Comparison of ENCODE assay signal across 20 cellular contexts in the genomic region with DNA sequence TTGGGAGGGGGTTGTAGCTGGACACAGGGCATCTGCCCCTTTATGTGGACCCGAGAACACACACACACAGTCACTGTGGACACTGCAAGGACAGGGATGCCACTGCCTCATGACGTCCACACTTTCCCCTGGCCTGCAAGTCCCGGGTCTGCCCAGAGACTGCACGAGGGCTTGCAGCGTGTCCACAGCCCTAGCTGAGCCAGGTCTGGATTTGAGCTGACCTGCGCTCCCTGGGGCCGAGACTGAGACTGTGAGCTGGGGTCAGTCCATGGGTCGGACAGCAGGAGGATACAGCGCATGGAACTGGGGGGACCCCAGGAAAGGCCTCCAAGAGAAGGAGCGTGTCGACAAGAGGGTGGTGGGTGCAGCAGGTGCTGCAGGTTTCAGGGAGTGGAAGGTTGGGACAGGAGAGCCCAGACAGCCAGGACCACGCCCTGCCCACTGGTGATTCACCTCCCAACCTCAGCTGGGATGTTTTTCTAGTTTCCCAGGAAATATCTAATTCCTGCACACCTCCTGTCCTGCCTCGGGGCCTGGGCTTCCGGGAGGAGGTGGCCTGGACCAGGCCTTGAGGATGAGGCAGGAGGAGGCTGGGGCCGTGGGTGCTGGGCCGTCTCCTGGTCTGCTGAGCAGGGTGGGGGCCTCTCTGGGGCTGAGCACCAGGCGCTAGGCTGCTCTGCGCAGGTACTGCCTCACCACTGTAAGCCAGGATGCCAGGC. TPM values are rescaled to one million over a fixed set of nuclear protein-coding genes. Genes with fewer than 3 reads are reported as not detected.
A peak's percentile ranks its signal among the peaks of the same experiment; 100 is the strongest.
DNase-seq lines count a peak whose midpoint lies in the region; ATAC-seq, FAIRE-seq and TF ChIP-seq lines count a peak whose summit lies in the region.
"Had no signal": no experiment of that assay in that cellular context is flagged by ENCODE, and none has a peak within 500 bp of the region (broad histone marks: within the 10 kb centered on the region; RNA-seq: fewer than 3 reads in every experiment).

No MANE protein-coding gene starts in this region.

- TF ChIP-seq CTCF in OCI-LY7 (conservative IDR thresholded peaks at IDR 0.05; ENCODE audit: low read length) (no peak), tibial artery (IDR thresholded peaks at IDR 0.05) (no peak)

- H3K9me3 ChIP-seq in NT2/D1 (ENCODE audit: insufficient read depth, low read length) (no peaks in the 10 kb centered on the region), esophagus (ENCODE audit: control insufficient read depth in 2 of 2, insufficient read depth in 1 of 2, low read depth in 1 of 2, low read length in 1 of 2) (no peaks in the 10 kb centered on the region), OCI-LY7 (ENCODE audit: low read length) (no peaks in the 10 kb centered on the region), tibial artery (no peaks in the 10 kb centered on the region)
- H3K9me3 ChIP-seq: BLaER1 treated with 17β-estradiol and CSF1 and Interleukin-3, amounts not matched to agents 10 nM and 100 nM; esophagus muscularis mucosa; psoas muscle had no signal

- TF ChIP-seq POLR2A in GM12891 (IDR thresholded peaks at IDR 0.05; ENCODE audit: low read depth, low read length): no peak

- POLR2A ChIA-PET in OCI-LY7 (lab: Charles Lee): no interaction called here
- POLR2A ChIA-PET in activated CD4-positive, alpha-beta T cell treated with anti-CD3 and anti-CD28 coated beads for 36 hours (lab: Charles Lee): no interaction called here

- DNase-seq in GM12891 (ENCODE audit: insufficient read length, low spot score) (no peak), NT2/D1 (ENCODE audit: low read depth, low spot score) (no peak), renal cortical epithelial cell (ENCODE audit: low read depth) (peak; percentile 42), OCI-LY7 (ENCODE audit: low spot score) (no peak), tibial artery (no peak)
- no peak for DNase-seq in activated CD4-positive, alpha-beta T cell treated with anti-CD3 and anti-CD28 coated beads for 36 hours
- DNase-seq: NCI-H1436; NCI-H69; psoas muscle; SHP77; stimulated activated CD4-positive, alpha-beta T cell treated with anti-CD3 and anti-CD28 coated beads, Interleukin-4, amount 100 ng/mL, for 1 hour had no signal

- no peaks in the 10 kb centered on the region for H3K36me3 Mint-ChIP-seq in activated CD4-positive, alpha-beta T cell treated with anti-CD3 and anti-CD28 coated beads for 36 hours (ENCODE audit: low read depth)
- H3K36me3 Mint-ChIP-seq: activated naive CD4-positive, alpha-beta T cell treated with anti-CD3 and anti-CD28 coated beads, Interleukin-2, amount 50 U/mL, for 72 hours; stimulated activated memory B cell treated with anti-CD40 and anti-IgM and Interleukin-4, amounts not matched to agents 10 μg/mL and 1 μg/mL and 100 μg/mL, for 72 hours had no signal

- H3K27me3 Mint-ChIP-seq in activated CD4-positive, alpha-beta T cell treated with anti-CD3 and anti-CD28 coated beads for 36 hours: peaks cover 2% of the 10 kb centered on the region

- H3K36me3 ChIP-seq in NT2/D1 (ENCODE audit: insufficient read depth, insufficient read length, low read length): no peaks in the 10 kb centered on the region
- H3K36me3 ChIP-seq in esophagus (ENCODE audit: control insufficient read depth in 2 of 2, insufficient read depth in 2 of 2, low read length in 1 of 2): peaks cover 0 to 8% of the 10 kb centered on the region in 2 donors
- no peaks in the 10 kb centered on the region for H3K36me3 ChIP-seq in OCI-LY7 (ENCODE audit: insufficient read depth, low read length)
- H3K36me3 ChIP-seq in tibial artery: no peaks in the 10 kb centered on the region
- H3K36me3 ChIP-seq: BLaER1 treated with 17β-estradiol and CSF1 and Interleukin-3, amounts not matched to agents 10 nM and 100 nM; esophagus muscularis mucosa had no signal

- no peak overlapping the region for H3K4me3 ChIP-seq in NT2/D1 (ENCODE audit: insufficient read length, low read depth)
- H3K4me3 ChIP-seq in esophagus (ENCODE audit: low read depth in 1 of 2, low read length in 2 of 2): peak overlapping the region; percentile 64 to 66
- no peak overlapping the region for H3K4me3 ChIP-seq in OCI-LY7 (ENCODE audit: low read depth, low read length, poor library complexity, severe bottlenecking)
- H3K4me3 ChIP-seq in tibial artery: no peak overlapping the region
- H3K4me3 ChIP-seq: BLaER1 treated with 17β-estradiol and CSF1 and Interleukin-3, amounts not matched to agents 10 nM and 100 nM; esophagus muscularis mucosa; psoas muscle had no signal

- peaks cover 12% of the 10 kb centered on the region for H3K27me3 ChIP-seq in NT2/D1 (ENCODE audit: insufficient read depth, insufficient read length)
- H3K27me3 ChIP-seq in esophagus (ENCODE audit: control insufficient read depth in 1 of 2, insufficient read depth in 2 of 2, low read length in 2 of 2): no peaks in the 10 kb centered on the region
- H3K27me3 ChIP-seq in tibial artery: peaks cover 0 to 46% of the 10 kb centered on the region in 2 donors
- H3K27me3 ChIP-seq: BLaER1 treated with 17β-estradiol and CSF1 and Interleukin-3, amounts not matched to agents 10 nM and 100 nM had no signal

- BruUV-seq in OCI-LY7 (replicated peaks; lab: Mats Ljungman, UMichigan): no TSS peak

- H3K4me1 ChIP-seq in NT2/D1 (ENCODE audit: insufficient read depth, insufficient read length): peaks cover 40% of the 10 kb centered on the region
- peaks cover 3 to 25% of the 10 kb centered on the region in 2 donors for H3K4me1 ChIP-seq in esophagus (ENCODE audit: control insufficient read depth in 2 of 2, insufficient read depth in 2 of 2, low read length in 1 of 2)
- peaks cover 25% of the 10 kb centered on the region for H3K4me1 ChIP-seq in OCI-LY7 (ENCODE audit: insufficient read depth, low read length, poor library complexity, severe bottlenecking)
- H3K4me1 ChIP-seq in tibial artery: peaks cover 0 to 51% (median 21%) of the 10 kb centered on the region in 4 donors

- H3K27ac Mint-ChIP-seq in activated CD4-positive, alpha-beta T cell treated with anti-CD3 and anti-CD28 coated beads for 36 hours: no peak overlapping the region

- H4K20me1 ChIP-seq in OCI-LY7 (ENCODE audit: insufficient read depth, low read length): no peaks in the 10 kb centered on the region
- H4K20me1 ChIP-seq: BLaER1 treated with 17β-estradiol and CSF1 and Interleukin-3, amounts not matched to agents 10 nM and 100 nM had no signal

- H3K4me3 Mint-ChIP-seq in activated CD4-positive, alpha-beta T cell treated with anti-CD3 and anti-CD28 coated beads for 36 hours: no peak overlapping the region
- H3K4me3 Mint-ChIP-seq: stimulated activated memory B cell treated with anti-CD40 and anti-IgM and Interleukin-4, amounts not matched to agents 10 μg/mL and 1 μg/mL and 100 μg/mL, for 72 hours had no signal

- H3K9me2 ChIP-seq in OCI-LY7 (ENCODE audit: insufficient read depth, low read length): no peaks in the 10 kb centered on the region

- H2AFZ ChIP-seq in OCI-LY7 (ENCODE audit: low read length): no peak overlapping the region

- ATAC-seq in HG03469 (IDR thresholded peaks at IDR 0.05; ENCODE audit: unreplicated experiment): no peak
- no peak for ATAC-seq in activated CD4-positive, alpha-beta T cell treated with anti-CD3 and anti-CD28 coated beads for 36 hours
- ATAC-seq: activated naive CD4-positive, alpha-beta T cell treated with anti-CD3 and anti-CD28 coated beads, Interleukin-2, amount 50 U/mL, for 72 hours; psoas muscle; stimulated activated memory B cell treated with anti-CD40 and anti-IgM and Interleukin-4, amounts not matched to agents 10 μg/mL and 1 μg/mL and 100 μg/mL, for 72 hours had no signal

- H3K27ac ChIP-seq in esophagus (ENCODE audit: low read depth in 2 of 2, low read length in 1 of 2) (peak overlapping the region; percentile 93 to 94), OCI-LY7 (ENCODE audit: low read depth, low read length, poor library complexity, severe bottlenecking) (no peak overlapping the region), tibial artery (no peak overlapping the region)
- H3K27ac ChIP-seq: esophagus muscularis mucosa, psoas muscle had no signal

- H3K79me2 ChIP-seq in OCI-LY7 (ENCODE audit: insufficient read depth, low read depth, low read length): no peaks in the 10 kb centered on the region

- H3K9ac ChIP-seq in NT2/D1 (ENCODE audit: insufficient read length, low read depth): peak overlapping the region; percentile 65

- 52 to 60% methylated on average over 18 of the region's 18 CpGs for WGBS in esophagus, 2 donors

- no peaks in the 10 kb centered on the region for H3K9me3 Mint-ChIP-seq in activated CD4-positive, alpha-beta T cell treated with anti-CD3 and anti-CD28 coated beads for 36 hours (ENCODE audit: low read depth)
- H3K9me3 Mint-ChIP-seq: activated naive CD4-positive, alpha-beta T cell treated with anti-CD3 and anti-CD28 coated beads, Interleukin-2, amount 50 U/mL, for 72 hours; stimulated activated memory B cell treated with anti-CD40 and anti-IgM and Interleukin-4, amounts not matched to agents 10 μg/mL and 1 μg/mL and 100 μg/mL, for 72 hours had no signal

- no peak overlapping the region for H3K4me2 ChIP-seq in OCI-LY7 (ENCODE audit: low read length)

- peaks cover 8% of the 10 kb centered on the region for H3K4me1 Mint-ChIP-seq in activated CD4-positive, alpha-beta T cell treated with anti-CD3 and anti-CD28 coated beads for 36 hours

- FAIRE-seq in GM12891 (lab: Jason Lieb, UNC): peak; percentile 35
- FAIRE-seq: G401.6 had no signal

- intact Hi-C loops in OCI-LY7 (cut with micrococcal nuclease; ENCODE audit: unreplicated experiment): loop anchor here (1.0 to 2.0 kb wide), 4 partner anchors 26 to 180 kb away; partner anchors contain the start of genes NPDC1 and TPRN
- intact Hi-C loops in tibial artery (cut with DNase I; ENCODE audit: low total_unique reads): no loop called here
- intact Hi-C loops in activated CD4-positive, alpha-beta T cell treated with anti-CD3 and anti-CD28 coated beads for 36 hours (cut with DNase I, micrococcal nuclease): loop anchor here (1.0 to 10.0 kb wide), 3 partner anchors 108 to 442 kb away; partner anchors contain the start of gene NPDC1 (in 1 of the 2)

- CTCF ChIA-PET in OCI-LY7 (lab: Charles Lee; ENCODE audit: unreplicated experiment): interaction anchor here (0.6 kb wide), 1 partner anchor 33 kb away, joined by 3 read pairs; no protein-coding TSS in a partner anchor
- CTCF ChIA-PET in activated CD4-positive, alpha-beta T cell treated with anti-CD3 and anti-CD28 coated beads for 36 hours (lab: Charles Lee): interaction anchor here (0.5 to 2.9 kb wide), 10 partner anchors 10 to 107 kb away, joined by 3 to 13 read pairs (median 6); partner anchors contain the start of genes NDOR1, TMEM203 and TPRN

RNA-seq across cellular contexts. Expression of gene RNF224, which starts 0.8 kb away (rescaled TPM):
- 0.17 TPM for polyA plus RNA-seq in GM12891 (2012; ENCODE audit: low read depth, missing spikeins)
- 1 to 10 TPM; 3.7 to 5.5 TPM for polyA plus RNA-seq in esophagus
- 0.15 and 0.52 TPM in 2 replicates for total RNA-seq in renal cortical epithelial cell
- 0.13 TPM in 1 of 2 replicates, not detected in the other for total RNA-seq in OCI-LY7 (2014; rRNA removed; shearing (Covaris generic))
- total RNA-seq in OCI-LY7 (2022): 0.30 TPM in 1 of 2 replicates, not detected in the other
- not detected for total RNA-seq in activated CD4-positive, alpha-beta T cell treated with anti-CD3 and anti-CD28 coated beads for 36 hours
- total RNA-seq: activated naive CD4-positive, alpha-beta T cell treated with anti-CD3 and anti-CD28 coated beads, Interleukin-2, amount 50 U/mL, for 72 hours; esophagus muscularis mucosa; H4; lung microvascular endothelial cell; psoas muscle had no signal

RNA-seq across cellular contexts. Expression of gene CYSRT1, which starts 1.5 kb away (rescaled TPM):
- 0.82 TPM for polyA plus RNA-seq in GM12891 (2012; ENCODE audit: low read depth, missing spikeins)
- 100 to 1,000 TPM; 334 to 342 TPM for polyA plus RNA-seq in esophagus
- total RNA-seq in renal cortical epithelial cell: 0.20 and 0.87 TPM in 2 replicates
- 1.1 and 1.7 TPM in 2 replicates for total RNA-seq in OCI-LY7 (2014; rRNA removed; shearing (Covaris generic))
- total RNA-seq in OCI-LY7 (2022): 2.9 and 3.7 TPM in 2 replicates
- total RNA-seq in activated CD4-positive, alpha-beta T cell treated with anti-CD3 and anti-CD28 coated beads for 36 hours: under 1 TPM; 0.23 to 0.42 TPM

RNA-seq across cellular contexts. Expression of gene SLC34A3, which starts 4.2 kb away (rescaled TPM):
- not detected for polyA plus RNA-seq in GM12891 (2012; ENCODE audit: low read depth, missing spikeins)
- polyA plus RNA-seq in esophagus: 1 to 10 TPM; 1.3 to 1.6 TPM
- not detected in 2 replicates for total RNA-seq in renal cortical epithelial cell
- 0.15 TPM in 1 of 2 replicates, not detected in the other for total RNA-seq in OCI-LY7 (2014; rRNA removed; shearing (Covaris generic))
- not detected in 2 replicates for total RNA-seq in OCI-LY7 (2022)
- total RNA-seq in activated CD4-positive, alpha-beta T cell treated with anti-CD3 and anti-CD28 coated beads for 36 hours: not detected
- total RNA-seq: esophagus muscularis mucosa, H4, lung microvascular endothelial cell, psoas muscle had no signal
- polyA plus RNA-seq: psoas muscle had no signal

RNA-seq across cellular contexts. Expression of gene RNF208, which starts 4.5 kb away (rescaled TPM):
- polyA plus RNA-seq in GM12891 (2012; ENCODE audit: low read depth, missing spikeins): 5.2 TPM
- polyA plus RNA-seq in esophagus: 10 to 100 TPM; 13.3 to 28.5 TPM
- total RNA-seq in renal cortical epithelial cell: 1.2 TPM in 1 of 2 replicates, not detected in the other
- total RNA-seq in OCI-LY7 (2014; rRNA removed; shearing (Covaris generic)): 0.47 and 0.82 TPM in 2 replicates
- total RNA-seq in OCI-LY7 (2022): 4.4 and 5.5 TPM in 2 replicates
- 1 to 10 TPM; 7.1 to 8.9 TPM for total RNA-seq in activated CD4-positive, alpha-beta T cell treated with anti-CD3 and anti-CD28 coated beads for 36 hours
- total RNA-seq: H4, lung microvascular endothelial cell had no signal

RNA-seq across cellular contexts. Expression of gene TUBB4B, which starts 14.6 kb away (rescaled TPM):
- polyA plus RNA-seq in GM12891 (2012; ENCODE audit: low read depth, missing spikeins): 199 TPM
- polyA plus RNA-seq in esophagus: 100 to 1,000 TPM; 415 to 578 TPM
- 153 and 288 TPM in 2 replicates for total RNA-seq in renal cortical epithelial cell
- total RNA-seq in OCI-LY7 (2014; rRNA removed; shearing (Covaris generic)): 376 and 417 TPM in 2 replicates
- 402 and 443 TPM in 2 replicates for total RNA-seq in OCI-LY7 (2022)
- 100 to 1,000 TPM; 264 to 278 TPM for total RNA-seq in activated CD4-positive, alpha-beta T cell treated with anti-CD3 and anti-CD28 coated beads for 36 hours

Comparison
In these comparisons a context has a peak if more than half of its experiments do, and no peak if none do; other contexts are left out.
1. H3K4me3 ChIP-seq: peak in esophagus (2 of 2); none in NT2/D1 (single experiment), OCI-LY7 (single experiment) and tibial artery (0 of 2).
2. H3K27ac ChIP-seq: peak in esophagus (2 of 2); none in OCI-LY7 (single experiment) and tibial artery (0 of 2).